ENCODE assay signal across 1 cellular context in the genomic region with DNA sequence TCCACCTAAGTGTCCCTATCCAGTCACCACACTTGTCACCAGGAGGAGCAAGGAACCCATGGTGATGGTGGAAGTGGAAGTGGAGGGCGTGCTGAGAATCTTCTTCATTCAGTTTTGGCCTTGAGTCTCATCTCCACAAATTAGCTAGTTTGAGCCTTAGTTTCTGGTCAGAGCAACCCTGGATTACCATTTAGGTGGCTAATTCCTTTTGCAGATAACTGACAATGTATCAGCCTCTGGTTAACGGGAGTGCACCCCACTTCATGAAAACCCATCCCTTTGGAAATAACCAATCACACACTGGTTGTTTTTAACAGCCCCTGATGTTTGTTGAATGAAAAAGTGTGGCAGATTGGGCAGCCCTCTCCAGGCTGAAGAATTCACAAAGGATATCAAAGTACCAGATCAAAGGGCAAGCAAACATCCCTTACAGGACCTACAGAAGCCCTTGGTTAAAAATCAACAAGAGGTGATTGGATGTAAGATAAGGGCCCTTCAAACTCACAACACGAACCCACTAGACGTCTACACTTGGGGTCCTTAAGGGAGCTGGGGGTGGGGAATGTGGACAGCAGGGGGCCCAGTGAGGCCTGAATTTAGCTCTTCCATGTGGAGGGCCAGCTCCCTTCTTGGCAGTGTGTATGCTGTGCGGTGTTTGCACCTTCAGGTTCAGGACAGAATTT.
TF ChIP-seq lines count a peak whose summit lies in the region.

No MANE protein-coding gene starts in this region.

TF ChIP-seq in HepG2, 621 proteins besides CTCF, POLR2A, EP300 and RAD21 (continued from another document):
- TF ChIP-seq ZNF629 (CRISPR knock-in tag; conservative IDR thresholded peaks at IDR 0.05) (peak; percentile 45; the same call in 1 of the 2 replicates), FOXP1 (IDR thresholded peaks at IDR 0.05) (no peak), FOXP1 (CRISPR knock-in tag; IDR thresholded peaks at IDR 0.05) (peak; percentile 44), NCOA5 (CRISPR knock-in tag; IDR thresholded peaks at IDR 0.05) (no peak), PHF21A (CRISPR knock-in tag; IDR thresholded peaks at IDR 0.05) (peak; percentile 65; the same call in 1 of the 2 replicates), NFYC (CRISPR knock-in tag; IDR thresholded peaks at IDR 0.05) (0 out of 2 replicates have a peak, but pooled peaks have one; percentile 15), IKZF4 (CRISPR knock-in tag; IDR thresholded peaks at IDR 0.05; ENCODE audit: borderline replicate concordance, low read depth, not compliant biosample characterization) (no peak), FOXJ3 (CRISPR knock-in tag; IDR thresholded peaks at IDR 0.05; ENCODE audit: borderline replicate concordance) (peak; percentile 88; the same call in 1 of the 2 replicates), PITX1 (CRISPR knock-in tag; IDR thresholded peaks at IDR 0.05) (0 out of 2 replicates have a peak, but pooled peaks have one; percentile 28)
- TF ChIP-seq, protein P1, sequence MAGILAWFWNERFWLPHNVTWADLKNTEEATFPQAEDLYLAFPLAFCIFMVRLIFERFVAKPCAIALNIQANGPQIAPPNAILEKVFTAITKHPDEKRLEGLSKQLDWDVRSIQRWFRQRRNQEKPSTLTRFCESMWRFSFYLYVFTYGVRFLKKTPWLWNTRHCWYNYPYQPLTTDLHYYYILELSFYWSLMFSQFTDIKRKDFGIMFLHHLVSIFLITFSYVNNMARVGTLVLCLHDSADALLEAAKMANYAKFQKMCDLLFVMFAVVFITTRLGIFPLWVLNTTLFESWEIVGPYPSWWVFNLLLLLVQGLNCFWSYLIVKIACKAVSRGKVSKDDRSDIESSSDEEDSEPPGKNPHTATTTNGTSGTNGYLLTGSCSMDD (CRISPR knock-in tag; IDR thresholded peaks at IDR 0.05) = no peak
- TF ChIP-seq, protein P2, sequence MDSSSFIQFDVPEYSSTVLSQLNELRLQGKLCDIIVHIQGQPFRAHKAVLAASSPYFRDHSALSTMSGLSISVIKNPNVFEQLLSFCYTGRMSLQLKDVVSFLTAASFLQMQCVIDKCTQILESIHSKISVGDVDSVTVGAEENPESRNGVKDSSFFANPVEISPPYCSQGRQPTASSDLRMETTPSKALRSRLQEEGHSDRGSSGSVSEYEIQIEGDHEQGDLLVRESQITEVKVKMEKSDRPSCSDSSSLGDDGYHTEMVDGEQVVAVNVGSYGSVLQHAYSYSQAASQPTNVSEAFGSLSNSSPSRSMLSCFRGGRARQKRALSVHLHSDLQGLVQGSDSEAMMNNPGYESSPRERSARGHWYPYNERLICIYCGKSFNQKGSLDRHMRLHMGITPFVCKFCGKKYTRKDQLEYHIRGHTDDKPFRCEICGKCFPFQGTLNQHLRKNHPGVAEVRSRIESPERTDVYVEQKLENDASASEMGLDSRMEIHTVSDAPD (CRISPR knock-in tag; IDR thresholded peaks at IDR 0.05) = 0 out of 2 replicates have a peak, but pooled peaks have one; percentile 30
